ENCODE assay signal across 22 cellular contexts in the genomic region with DNA sequence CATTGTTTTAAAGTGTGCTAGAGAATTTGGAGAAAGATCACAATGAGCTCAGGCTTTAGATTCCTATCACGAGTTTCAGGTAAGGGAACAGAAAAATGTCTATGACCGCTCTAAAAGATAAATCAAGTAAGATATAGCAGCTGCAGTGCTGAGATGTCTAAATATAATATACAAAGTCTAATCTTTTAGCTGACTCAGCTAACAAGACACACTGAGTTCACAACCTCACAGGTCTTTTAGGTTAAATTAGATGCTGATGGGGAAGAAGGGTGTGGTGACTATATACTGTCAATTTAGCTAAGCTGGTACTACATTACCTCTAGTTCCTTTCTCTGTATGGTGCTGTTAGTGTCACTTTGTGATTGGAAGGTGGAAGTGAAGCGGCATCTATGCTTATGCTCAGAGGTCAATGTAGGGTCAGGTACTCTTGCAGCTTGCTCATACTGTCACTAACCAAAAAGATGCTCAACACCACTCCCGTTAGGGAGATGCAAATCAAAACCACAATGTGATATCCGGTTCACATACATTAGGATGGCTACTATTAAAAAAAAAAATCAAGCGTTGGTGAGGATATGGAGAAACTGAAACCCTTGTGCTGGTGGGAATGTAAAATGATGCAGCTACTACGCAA.
DNase-seq lines count a peak whose midpoint lies in the region; ATAC-seq and TF ChIP-seq lines count a peak whose summit lies in the region.
"Had no signal": no experiment of that assay in that cellular context is flagged by ENCODE, and none has a peak within 500 bp of the region (broad histone marks: within the 10 kb centered on the region; RNA-seq: fewer than 3 reads in every experiment).

No MANE protein-coding gene starts in this region.

- H3K79me2 ChIP-seq in OCI-LY3 (ENCODE audit: low read length), result no peaks in the 10 kb centered on the region

- H3K9ac ChIP-seq in OCI-LY3 (ENCODE audit: low read length), result no peak overlapping the region

- H3K27ac ChIP-seq in OCI-LY3 (ENCODE audit: low read length), result no peak overlapping the region
- H3K27ac ChIP-seq in aorta (ENCODE audit: low read depth in 1 of 2, low read length in 2 of 2), result no peak overlapping the region
- H3K27ac ChIP-seq: C4-2B, gastroesophageal sphincter, sigmoid colon, vagina had no signal

- H3K27me3 ChIP-seq in GM06990 (replicated peaks; ENCODE audit: control insufficient read depth, insufficient read depth, low read length) (no peaks in the 10 kb centered on the region), OCI-LY3 (ENCODE audit: low read depth, low read length) (peaks cover 15% of the 10 kb centered on the region), aorta (ENCODE audit: control insufficient read depth in 1 of 2, insufficient read depth in 2 of 2, low read length in 1 of 2) (no peaks in the 10 kb centered on the region)
- H3K27me3 ChIP-seq: gastroesophageal sphincter, sigmoid colon, vagina had no signal

- H3K9me3 ChIP-seq in OCI-LY3 (ENCODE audit: insufficient read depth, low read length) (no peaks in the 10 kb centered on the region), aorta (ENCODE audit: control insufficient read depth, low read length) (no peaks in the 10 kb centered on the region)
- H3K9me3 ChIP-seq: gastroesophageal sphincter, mucosa of descending colon, vagina had no signal

- TF ChIP-seq CTCF in GM06990 (IDR thresholded peaks at IDR 0.05; ENCODE audit: insufficient read depth, low read length, poor library complexity, severe bottlenecking) (no peak), OCI-LY3 (IDR thresholded peaks at IDR 0.05; ENCODE audit: low read depth, low read length) (no peak)

- 93 to 95% methylated on average over 7 of the region's 7 CpGs for WGBS in aorta, 2 donors

- intact Hi-C loops in aorta (cut with DNase I), result no loop called here

- H3K4me3 ChIP-seq in GM06990 (replicated peaks; ENCODE audit: low read depth, low read length), result no peak overlapping the region
- no peak overlapping the region for H3K4me3 ChIP-seq in OCI-LY3 (ENCODE audit: low read length)
- H3K4me3 ChIP-seq in aorta (ENCODE audit: low read length in 2 of 2), result no peak overlapping the region
- H3K4me3 ChIP-seq: gastroesophageal sphincter, mucosa of descending colon, sigmoid colon, vagina had no signal

- peak overlapping the region; percentile 25 for H3K4me2 ChIP-seq in OCI-LY3 (ENCODE audit: low read length)

- peak; percentile 98 for ATAC-seq in GM19351 (IDR thresholded peaks at IDR 0.05; ENCODE audit: unreplicated experiment)
- peak; percentile 71 for ATAC-seq in HG02885 (IDR thresholded peaks at IDR 0.05; ENCODE audit: poor library complexity, unreplicated experiment)
- ATAC-seq in aorta (ENCODE audit: low FRiP score), result no peak
- ATAC-seq: gastroesophageal sphincter, left lobe of liver, mucosa of descending colon had no signal

- H3K4me1 ChIP-seq in OCI-LY3 (ENCODE audit: low read length) (peaks cover 13% of the 10 kb centered on the region), aorta (ENCODE audit: control insufficient read depth in 1 of 2, insufficient read depth in 2 of 2, low read length in 2 of 2) (no peaks in the 10 kb centered on the region)

- DNase-seq in GM06990 (ENCODE audit: extremely low read depth, insufficient read length) (peak; percentile 30), NCI-H1092 treated with DMSO at 0.1 percent for 48 hours (lab: John Stamatoyannopoulos, UW) (no peak), aorta (no peak), iPS-NIHi7 (ENCODE audit: extremely low spot score) (no peak)
- no peak for DNase-seq in activated CD4-positive, alpha-beta T cell treated with anti-CD3 and anti-CD28 coated beads for 4 hours
- DNase-seq: activated CD4-positive, CD25-positive, alpha-beta regulatory T cell; activated CD8-positive, alpha-beta memory T cell treated with anti-CD3 and anti-CD28 coated beads for 24 hours; mucosa of descending colon; NCI-H1930; NCI-H510A; occipital lobe; OCI-M1; SIG-M5; sigmoid colon; stimulated activated CD4-positive, alpha-beta T cell treated with anti-CD3 and anti-CD28 coated beads, Interleukin-2, amount 100 ng/mL, for 24 hours had no signal

- no peaks in the 10 kb centered on the region for H4K20me1 ChIP-seq in OCI-LY3 (ENCODE audit: insufficient read depth, low read length)

- H3K36me3 ChIP-seq in GM06990 (ENCODE audit: control insufficient read depth, insufficient read depth, low read length) (no peaks in the 10 kb centered on the region), OCI-LY3 (replicated peaks; ENCODE audit: low read depth, low read length) (no peaks in the 10 kb centered on the region), aorta (ENCODE audit: control insufficient read depth in 1 of 2, insufficient read depth in 2 of 2, low read length in 1 of 2) (no peaks in the 10 kb centered on the region)
- H3K36me3 ChIP-seq: vagina had no signal

- no peak overlapping the region for H2AFZ ChIP-seq in OCI-LY3 (ENCODE audit: low read depth, low read length)
